In the genomic region with DNA sequence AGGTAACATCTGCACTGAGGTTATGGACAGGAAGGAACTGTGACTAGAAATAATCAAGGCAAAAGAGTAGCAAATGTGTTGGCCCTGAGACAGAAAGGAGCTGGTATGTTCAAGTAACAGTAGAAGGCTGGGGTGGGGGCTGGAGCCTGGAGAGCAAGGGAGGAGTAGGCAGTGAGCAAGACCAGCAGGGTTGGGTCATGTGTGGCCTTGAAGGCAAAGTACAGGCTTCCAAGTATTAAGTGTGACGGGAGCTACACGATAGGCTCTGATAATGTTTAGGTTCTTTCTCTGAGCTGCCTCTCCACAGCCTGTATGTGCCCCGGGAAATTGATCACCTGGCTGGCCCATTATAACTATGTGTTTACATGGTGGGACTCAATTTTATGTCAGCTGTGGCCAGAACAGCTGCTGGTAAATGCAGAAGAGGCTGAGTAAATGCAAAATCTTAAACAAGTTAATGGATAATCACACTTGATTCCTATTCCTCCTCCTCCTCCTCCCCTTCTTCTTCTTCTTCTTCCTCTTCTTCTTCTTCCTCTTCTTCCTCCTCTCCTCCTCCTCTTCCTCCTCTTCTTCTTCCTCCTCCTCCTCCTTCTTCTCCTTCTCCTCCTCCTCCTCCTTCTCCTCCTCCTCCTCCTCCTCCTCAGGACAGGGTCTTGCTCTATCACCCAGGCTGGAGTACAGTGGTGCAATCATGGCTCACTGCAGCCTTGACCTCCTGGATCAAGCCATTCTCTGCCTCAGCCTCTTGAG, we compare ENCODE assay signal across 2 cellular contexts.
TF ChIP-seq lines count a peak whose summit lies in the region.

No MANE protein-coding gene starts in this region.

TF ChIP-seq in H1, 55 proteins besides CTCF, POLR2A, EP300 and RAD21:
- no peak for TF ChIP-seq JUN (IDR thresholded peaks at IDR 0.05; ENCODE audit: low read depth, low read length)
- TF ChIP-seq TCF12 (IDR thresholded peaks at IDR 0.05; ENCODE audit: low read depth, low read length), result no peak
- TF ChIP-seq ASH2L (IDR thresholded peaks at IDR 0.05; ENCODE audit: low read length), result no peak
- TF ChIP-seq GTF2F1 (IDR thresholded peaks at IDR 0.05; ENCODE audit: borderline replicate concordance, low read depth, low read length), result no peak
- TF ChIP-seq FOSL1 (IDR thresholded peaks at IDR 0.05; ENCODE audit: insufficient read depth, low read depth, low read length), result no peak
- no peak for TF ChIP-seq POU5F1 (IDR thresholded peaks at IDR 0.05; ENCODE audit: low read depth, low read length)
- no peak for TF ChIP-seq RBBP5 (IDR thresholded peaks at IDR 0.05; ENCODE audit: borderline replicate concordance, low read depth, low read length)
- no peak for TF ChIP-seq CBX8 (IDR thresholded peaks at IDR 0.05; ENCODE audit: borderline replicate concordance, low read depth, low read length)
- no peak for TF ChIP-seq TAF1 (IDR thresholded peaks at IDR 0.05; ENCODE audit: low read depth, low read length)

TF ChIP-seq in GM23338, 12 proteins besides CTCF, POLR2A, EP300 and RAD21:
- TF ChIP-seq ZNF331 (CRISPR knock-in tag; IDR thresholded peaks at IDR 0.05; ENCODE audit: low read depth), result no peak
- TF ChIP-seq NANOG (IDR thresholded peaks at IDR 0.05; ENCODE audit: borderline replicate concordance), result no peak
- TF ChIP-seq STAT1 (IDR thresholded peaks at IDR 0.05; ENCODE audit: unreplicated experiment), result no peak
- no peak for TF ChIP-seq ZNF114 (CRISPR knock-in tag; IDR thresholded peaks at IDR 0.05)
- no peak for TF ChIP-seq POLR2AphosphoS5 (IDR thresholded peaks at IDR 0.05; ENCODE audit: low read depth)
- no peak for TF ChIP-seq CREB1 (CRISPR knock-in tag; IDR thresholded peaks at IDR 0.05; ENCODE audit: low read depth)
- no peak for TF ChIP-seq EZH2 (IDR thresholded peaks at IDR 0.05; ENCODE audit: low read depth, unreplicated experiment)
- no peak for TF ChIP-seq EZH2phosphoT487 (IDR thresholded peaks at IDR 0.05; ENCODE audit: unreplicated experiment)
- TF ChIP-seq, protein P1, sequence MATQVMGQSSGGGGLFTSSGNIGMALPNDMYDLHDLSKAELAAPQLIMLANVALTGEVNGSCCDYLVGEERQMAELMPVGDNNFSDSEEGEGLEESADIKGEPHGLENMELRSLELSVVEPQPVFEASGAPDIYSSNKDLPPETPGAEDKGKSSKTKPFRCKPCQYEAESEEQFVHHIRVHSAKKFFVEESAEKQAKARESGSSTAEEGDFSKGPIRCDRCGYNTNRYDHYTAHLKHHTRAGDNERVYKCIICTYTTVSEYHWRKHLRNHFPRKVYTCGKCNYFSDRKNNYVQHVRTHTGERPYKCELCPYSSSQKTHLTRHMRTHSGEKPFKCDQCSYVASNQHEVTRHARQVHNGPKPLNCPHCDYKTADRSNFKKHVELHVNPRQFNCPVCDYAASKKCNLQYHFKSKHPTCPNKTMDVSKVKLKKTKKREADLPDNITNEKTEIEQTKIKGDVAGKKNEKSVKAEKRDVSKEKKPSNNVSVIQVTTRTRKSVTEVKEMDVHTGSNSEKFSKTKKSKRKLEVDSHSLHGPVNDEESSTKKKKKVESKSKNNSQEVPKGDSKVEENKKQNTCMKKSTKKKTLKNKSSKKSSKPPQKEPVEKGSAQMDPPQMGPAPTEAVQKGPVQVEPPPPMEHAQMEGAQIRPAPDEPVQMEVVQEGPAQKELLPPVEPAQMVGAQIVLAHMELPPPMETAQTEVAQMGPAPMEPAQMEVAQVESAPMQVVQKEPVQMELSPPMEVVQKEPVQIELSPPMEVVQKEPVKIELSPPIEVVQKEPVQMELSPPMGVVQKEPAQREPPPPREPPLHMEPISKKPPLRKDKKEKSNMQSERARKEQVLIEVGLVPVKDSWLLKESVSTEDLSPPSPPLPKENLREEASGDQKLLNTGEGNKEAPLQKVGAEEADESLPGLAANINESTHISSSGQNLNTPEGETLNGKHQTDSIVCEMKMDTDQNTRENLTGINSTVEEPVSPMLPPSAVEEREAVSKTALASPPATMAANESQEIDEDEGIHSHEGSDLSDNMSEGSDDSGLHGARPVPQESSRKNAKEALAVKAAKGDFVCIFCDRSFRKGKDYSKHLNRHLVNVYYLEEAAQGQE (IDR thresholded peaks at IDR 0.05; ENCODE audit: unreplicated experiment), result no peak
- TF ChIP-seq, protein P2, sequence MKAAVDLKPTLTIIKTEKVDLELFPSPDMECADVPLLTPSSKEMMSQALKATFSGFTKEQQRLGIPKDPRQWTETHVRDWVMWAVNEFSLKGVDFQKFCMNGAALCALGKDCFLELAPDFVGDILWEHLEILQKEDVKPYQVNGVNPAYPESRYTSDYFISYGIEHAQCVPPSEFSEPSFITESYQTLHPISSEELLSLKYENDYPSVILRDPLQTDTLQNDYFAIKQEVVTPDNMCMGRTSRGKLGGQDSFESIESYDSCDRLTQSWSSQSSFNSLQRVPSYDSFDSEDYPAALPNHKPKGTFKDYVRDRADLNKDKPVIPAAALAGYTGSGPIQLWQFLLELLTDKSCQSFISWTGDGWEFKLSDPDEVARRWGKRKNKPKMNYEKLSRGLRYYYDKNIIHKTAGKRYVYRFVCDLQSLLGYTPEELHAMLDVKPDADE (IDR thresholded peaks at IDR 0.05), result no peak
- TF ChIP-seq JUNB (IDR thresholded peaks at IDR 0.05; ENCODE audit: unreplicated experiment), result no peak
- TF ChIP-seq, protein P3, sequence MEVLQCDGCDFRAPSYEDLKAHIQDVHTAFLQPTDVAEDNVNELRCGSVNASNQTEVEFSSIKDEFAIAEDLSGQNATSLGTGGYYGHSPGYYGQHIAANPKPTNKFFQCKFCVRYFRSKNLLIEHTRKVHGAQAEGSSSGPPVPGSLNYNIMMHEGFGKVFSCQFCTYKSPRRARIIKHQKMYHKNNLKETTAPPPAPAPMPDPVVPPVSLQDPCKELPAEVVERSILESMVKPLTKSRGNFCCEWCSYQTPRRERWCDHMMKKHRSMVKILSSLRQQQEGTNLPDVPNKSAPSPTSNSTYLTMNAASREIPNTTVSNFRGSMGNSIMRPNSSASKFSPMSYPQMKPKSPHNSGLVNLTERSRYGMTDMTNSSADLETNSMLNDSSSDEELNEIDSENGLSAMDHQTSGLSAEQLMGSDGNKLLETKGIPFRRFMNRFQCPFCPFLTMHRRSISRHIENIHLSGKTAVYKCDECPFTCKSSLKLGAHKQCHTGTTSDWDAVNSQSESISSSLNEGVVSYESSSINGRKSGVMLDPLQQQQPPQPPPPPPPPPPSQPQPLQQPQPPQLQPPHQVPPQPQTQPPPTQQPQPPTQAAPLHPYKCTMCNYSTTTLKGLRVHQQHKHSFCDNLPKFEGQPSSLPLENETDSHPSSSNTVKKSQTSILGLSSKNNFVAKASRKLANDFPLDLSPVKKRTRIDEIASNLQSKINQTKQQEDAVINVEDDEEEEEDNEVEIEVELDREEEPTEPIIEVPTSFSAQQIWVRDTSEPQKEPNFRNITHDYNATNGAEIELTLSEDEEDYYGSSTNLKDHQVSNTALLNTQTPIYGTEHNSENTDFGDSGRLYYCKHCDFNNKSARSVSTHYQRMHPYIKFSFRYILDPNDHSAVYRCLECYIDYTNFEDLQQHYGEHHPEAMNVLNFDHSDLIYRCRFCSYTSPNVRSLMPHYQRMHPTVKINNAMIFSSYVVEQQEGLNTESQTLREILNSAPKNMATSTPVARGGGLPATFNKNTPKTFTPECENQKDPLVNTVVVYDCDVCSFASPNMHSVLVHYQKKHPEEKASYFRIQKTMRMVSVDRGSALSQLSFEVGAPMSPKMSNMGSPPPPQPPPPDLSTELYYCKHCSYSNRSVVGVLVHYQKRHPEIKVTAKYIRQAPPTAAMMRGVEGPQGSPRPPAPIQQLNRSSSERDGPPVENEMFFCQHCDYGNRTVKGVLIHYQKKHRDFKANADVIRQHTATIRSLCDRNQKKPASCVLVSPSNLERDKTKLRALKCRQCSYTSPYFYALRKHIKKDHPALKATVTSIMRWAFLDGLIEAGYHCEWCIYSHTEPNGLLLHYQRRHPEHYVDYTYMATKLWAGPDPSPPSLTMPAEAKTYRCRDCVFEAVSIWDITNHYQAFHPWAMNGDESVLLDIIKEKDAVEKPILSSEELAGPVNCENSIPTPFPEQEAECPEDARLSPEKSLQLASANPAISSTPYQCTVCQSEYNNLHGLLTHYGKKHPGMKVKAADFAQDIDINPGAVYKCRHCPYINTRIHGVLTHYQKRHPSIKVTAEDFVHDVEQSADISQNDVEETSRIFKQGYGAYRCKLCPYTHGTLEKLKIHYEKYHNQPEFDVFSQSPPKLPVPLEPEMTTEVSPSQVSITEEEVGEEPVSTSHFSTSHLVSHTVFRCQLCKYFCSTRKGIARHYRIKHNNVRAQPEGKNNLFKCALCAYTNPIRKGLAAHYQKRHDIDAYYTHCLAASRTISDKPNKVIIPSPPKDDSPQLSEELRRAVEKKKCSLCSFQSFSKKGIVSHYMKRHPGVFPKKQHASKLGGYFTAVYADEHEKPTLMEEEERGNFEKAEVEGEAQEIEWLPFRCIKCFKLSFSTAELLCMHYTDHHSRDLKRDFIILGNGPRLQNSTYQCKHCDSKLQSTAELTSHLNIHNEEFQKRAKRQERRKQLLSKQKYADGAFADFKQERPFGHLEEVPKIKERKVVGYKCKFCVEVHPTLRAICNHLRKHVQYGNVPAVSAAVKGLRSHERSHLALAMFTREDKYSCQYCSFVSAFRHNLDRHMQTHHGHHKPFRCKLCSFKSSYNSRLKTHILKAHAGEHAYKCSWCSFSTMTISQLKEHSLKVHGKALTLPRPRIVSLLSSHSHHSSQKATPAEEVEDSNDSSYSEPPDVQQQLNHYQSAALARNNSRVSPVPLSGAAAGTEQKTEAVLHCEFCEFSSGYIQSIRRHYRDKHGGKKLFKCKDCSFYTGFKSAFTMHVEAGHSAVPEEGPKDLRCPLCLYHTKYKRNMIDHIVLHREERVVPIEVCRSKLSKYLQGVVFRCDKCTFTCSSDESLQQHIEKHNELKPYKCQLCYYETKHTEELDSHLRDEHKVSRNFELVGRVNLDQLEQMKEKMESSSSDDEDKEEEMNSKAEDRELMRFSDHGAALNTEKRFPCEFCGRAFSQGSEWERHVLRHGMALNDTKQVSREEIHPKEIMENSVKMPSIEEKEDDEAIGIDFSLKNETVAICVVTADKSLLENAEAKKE (CRISPR knock-in tag; IDR thresholded peaks at IDR 0.05), result no peak
